Comparison of ENCODE assay signal across 8 cellular contexts in the genomic region with DNA sequence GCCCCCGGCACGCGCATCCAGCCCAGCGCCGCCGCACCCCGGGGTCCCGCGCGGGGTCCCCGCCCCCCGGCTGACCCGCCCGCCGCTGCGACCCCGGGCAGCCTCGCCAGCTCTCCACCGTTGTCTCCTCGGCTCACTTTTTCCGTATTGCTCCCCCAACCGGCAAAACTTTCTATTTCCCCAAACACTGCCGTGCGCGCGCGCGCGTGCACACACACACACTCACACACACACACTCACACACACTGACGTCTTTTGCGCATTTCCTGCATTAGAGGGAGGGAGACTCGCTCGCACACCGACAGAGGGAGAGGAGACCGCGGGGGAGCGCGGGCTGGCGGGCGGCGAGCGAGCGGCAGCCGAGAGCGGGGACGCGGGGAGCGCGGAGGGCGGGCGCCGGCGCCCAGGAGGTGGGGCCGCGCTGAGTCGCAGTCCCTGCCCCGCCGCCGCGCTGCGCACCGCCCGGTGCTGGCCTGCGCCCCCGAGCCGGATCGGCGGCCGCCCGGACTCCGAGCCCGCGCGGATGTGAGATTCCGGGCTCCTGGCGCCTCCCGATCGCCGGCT. TPM values are rescaled to one million over a fixed set of nuclear protein-coding genes. Genes with fewer than 3 reads are reported as not detected.
DNase-seq lines count a peak whose midpoint lies in the region; ATAC-seq and TF ChIP-seq lines count a peak whose summit lies in the region.

No MANE protein-coding gene starts in this region.

- no peaks in the 10 kb centered on the region for H3K36me3 ChIP-seq in GM23338 (ENCODE audit: insufficient read depth)
- no peaks in the 10 kb centered on the region for H3K36me3 ChIP-seq in neuronal stem cell (replicated peaks in 1 of 2; ENCODE audit: control insufficient read depth in 2 of 2, insufficient read depth in 2 of 2, low read length in 2 of 2)

- peak overlapping the region; percentile 93 for H3K4me2 ChIP-seq in GM23338
- peak overlapping the region; percentile 98 for H3K4me2 ChIP-seq in neuronal stem cell (ENCODE audit: insufficient read depth, low read length, poor library complexity, severe bottlenecking)

- no peak overlapping the region for H2AK5ac ChIP-seq in neuronal stem cell (ENCODE audit: low read depth, low read length)

- H4K8ac ChIP-seq in neuronal stem cell (ENCODE audit: low read depth, low read length) = no peak overlapping the region

- H3K4ac ChIP-seq in neuronal stem cell (ENCODE audit: low read length) = no peak overlapping the region

- TF ChIP-seq CTCF in GM23338 (conservative IDR thresholded peaks at IDR 0.05; ENCODE audit: low read depth in 2 of 2) = peak in 1 of 2 experiments; percentile 49; a peak in 2 of 4 replicates

- DNase-seq in G401 (ENCODE audit: low spot score) (peak; percentile 90), GM23338 (ENCODE audit: low spot score) (peak; percentile 87), LHCN-M2 (ENCODE audit: low read depth) (peak; percentile 98), SIG-M5 treated with dmso at 0.1 percent for 504 hours (lab: John Stamatoyannopoulos, UW; ENCODE audit: unreplicated experiment) (peak; percentile 94), foreskin melanocyte (peak; percentile 92), neuronal stem cell (ENCODE audit: low spot score) (peak; percentile 87), stromal cell of bone marrow (ENCODE audit: low read depth) (peak; percentile 96)
- DNase-seq in activated naive CD4-positive, alpha-beta T cell (lab: John Stamatoyannopoulos, UW) = peak; percentile 69 to 91 (median 82)

- H3K27ac ChIP-seq in GM23338 (ENCODE audit: low read depth) = no peak overlapping the region
- peak overlapping the region; percentile 48 for H3K27ac ChIP-seq in neuronal stem cell (replicated peaks; ENCODE audit: low read length)

- H3K23ac ChIP-seq in neuronal stem cell (ENCODE audit: low read depth, low read length, poor library complexity) = peak overlapping the region; percentile 61

- H3K14ac ChIP-seq in neuronal stem cell (ENCODE audit: low read length) = no peak overlapping the region

- H2AFZ ChIP-seq in GM23338 (peak overlapping the region; percentile 98), neuronal stem cell (ENCODE audit: low read length) (peak overlapping the region; percentile 96)

- H3K9ac ChIP-seq in neuronal stem cell (ENCODE audit: low read depth, low read length, poor library complexity) = peak overlapping the region; percentile 86

- no peak overlapping the region for H4K91ac ChIP-seq in neuronal stem cell (ENCODE audit: low read depth, low read length, poor library complexity)

- WGBS in neuronal stem cell (ENCODE audit: extremely low coverage in 2 of 2, insufficient read length in 2 of 2, insufficient replicate concordance in 1 of 2), 2 donors = no CpG with 5 or more reads among the region's 79 CpGs

- no peaks in the 10 kb centered on the region; the same call in 2 of the 3 replicates for H3K9me3 Mint-ChIP-seq in GM23338

- peak overlapping the region; percentile 95 for H3K4me3 Mint-ChIP-seq in GM23338

- H3K9me3 ChIP-seq in neuronal stem cell (replicated peaks in 1 of 2; ENCODE audit: control insufficient read depth in 2 of 2, insufficient read depth in 1 of 2, low read depth in 1 of 2, low read length in 2 of 2) = no peaks in the 10 kb centered on the region

- H3K4me3 ChIP-seq in GM23338 = peak overlapping the region; percentile 84
- H3K4me3 ChIP-seq in neuronal stem cell (ENCODE audit: low read length in 2 of 2) = peak overlapping the region; percentile 70 to 80

- peaks cover 59% of the 10 kb centered on the region for H3K27me3 Mint-ChIP-seq in GM23338 (ENCODE audit: insufficient read depth, low read depth, poor library complexity)

- peak overlapping the region; percentile 50 for H2BK120ac ChIP-seq in neuronal stem cell (ENCODE audit: low read depth, low read length)

- no peak overlapping the region for H2BK15ac ChIP-seq in neuronal stem cell (ENCODE audit: low read length)

- H3F3A ChIP-seq in GM23338 (replicated peaks; ENCODE audit: low read depth) = 0 out of 2 replicates have a peak, but pooled peaks cover 2% of the 10 kb centered on the region

- ATAC-seq in GM23338 = peak; percentile 71

- H3K79me2 ChIP-seq in GM23338 (replicated peaks; ENCODE audit: insufficient read depth) = no peaks in the 10 kb centered on the region

- no peak overlapping the region for H2BK12ac ChIP-seq in neuronal stem cell (ENCODE audit: low read length)

- peaks cover 2% of the 10 kb centered on the region; the same call in 1 of the 3 replicates for H3K36me3 Mint-ChIP-seq in GM23338 (ENCODE audit: low read depth)

- H4K20me1 ChIP-seq in GM23338 (replicated peaks; ENCODE audit: insufficient read depth) = no peaks in the 10 kb centered on the region

- H3K4me1 Mint-ChIP-seq in GM23338 = peaks cover 15% of the 10 kb centered on the region

- in situ Hi-C loops in G401 (cut with HindIII; ENCODE audit: low sequenced_read_pairs) = no loop called here

- no peak overlapping the region for H3K27ac Mint-ChIP-seq in GM23338

- H3K18ac ChIP-seq in neuronal stem cell (ENCODE audit: low read length) = peak overlapping the region; percentile 96

- peaks cover 84% of the 10 kb centered on the region for H3K27me3 ChIP-seq in GM23338 (ENCODE audit: insufficient read depth)
- H3K27me3 ChIP-seq in neuronal stem cell (ENCODE audit: control insufficient read depth in 3 of 3, insufficient read depth in 3 of 3, low read depth in 1 of 3, low read length in 3 of 3) = peaks cover 0 to 30% (median 8%) of the 10 kb centered on the region in 3 experiments

- H3K9me2 ChIP-seq in GM23338 (ENCODE audit: insufficient read depth) = no peaks in the 10 kb centered on the region

- H3K79me1 ChIP-seq in neuronal stem cell (ENCODE audit: low read depth, low read length) = peaks cover 7% of the 10 kb centered on the region

- H3K4me1 ChIP-seq in GM23338 (ENCODE audit: insufficient read depth) = peaks cover 13% of the 10 kb centered on the region
- peaks cover 12 to 19% of the 10 kb centered on the region in 2 donors for H3K4me1 ChIP-seq in neuronal stem cell (ENCODE audit: control insufficient read depth in 2 of 2, insufficient read depth in 1 of 2, low read depth in 1 of 2, low read length in 2 of 2)

- H2BK5ac ChIP-seq in neuronal stem cell (ENCODE audit: low read length) = no peak overlapping the region

TF ChIP-seq in GM23338, 12 proteins besides CTCF, POLR2A, EP300 and RAD21 (continues in another document):
- TF ChIP-seq EZH2phosphoT487 (IDR thresholded peaks at IDR 0.05; ENCODE audit: unreplicated experiment) = no peak
- 0 out of 2 replicates have a peak, but pooled peaks have one; percentile 34 for TF ChIP-seq POLR2AphosphoS5 (IDR thresholded peaks at IDR 0.05; ENCODE audit: low read depth)

RNA-seq across cellular contexts. Expression of a gene that starts 0.5 kb away (rescaled TPM):
- 3.9 TPM in 2 replicates for total RNA-seq in G401 (2014; rRNA removed; shearing (Covaris generic))
- total RNA-seq in GM23338 (2014; rRNA removed; shearing (Covaris generic)) = 0.94 and 2.7 TPM in 2 replicates
- polyA plus RNA-seq in GM23338 (2016; fragmentation: Nextera tagmentation; extraction: Ambion mirVana) = 0.82 and 1.2 TPM in 2 replicates
- total RNA-seq in LHCN-M2 (2014; rRNA removed) = 5.8 and 6.0 TPM in 2 replicates
- polyA plus RNA-seq in LHCN-M2 (2012) = 3.3 TPM
- 2.1 TPM for polyA plus RNA-seq in neuronal stem cell (2013, experiment 1 of 2)
- polyA plus RNA-seq in neuronal stem cell (2013, experiment 2 of 2) = 1.7 TPM

RNA-seq across cellular contexts. Expression of a gene that starts 39.9 kb away (rescaled TPM):
- 5.6 and 16.5 TPM in 2 replicates for total RNA-seq in G401 (2014; rRNA removed; shearing (Covaris generic))
- total RNA-seq in GM23338 (2014; rRNA removed; shearing (Covaris generic)) = 44.3 and 46.3 TPM in 2 replicates
- polyA plus RNA-seq in GM23338 (2016; fragmentation: Nextera tagmentation; extraction: Ambion mirVana) = 27.4 and 29.3 TPM in 2 replicates
- total RNA-seq in LHCN-M2 (2014; rRNA removed) = 19.0 and 22.7 TPM in 2 replicates
- polyA plus RNA-seq in LHCN-M2 (2012) = 6.8 TPM
- polyA plus RNA-seq in neuronal stem cell (2013, experiment 1 of 2) = 12.1 TPM
- polyA plus RNA-seq in neuronal stem cell (2013, experiment 2 of 2) = 11.7 TPM
